Comparison of ENCODE assay signal across 19 cellular contexts in the genomic region with DNA sequence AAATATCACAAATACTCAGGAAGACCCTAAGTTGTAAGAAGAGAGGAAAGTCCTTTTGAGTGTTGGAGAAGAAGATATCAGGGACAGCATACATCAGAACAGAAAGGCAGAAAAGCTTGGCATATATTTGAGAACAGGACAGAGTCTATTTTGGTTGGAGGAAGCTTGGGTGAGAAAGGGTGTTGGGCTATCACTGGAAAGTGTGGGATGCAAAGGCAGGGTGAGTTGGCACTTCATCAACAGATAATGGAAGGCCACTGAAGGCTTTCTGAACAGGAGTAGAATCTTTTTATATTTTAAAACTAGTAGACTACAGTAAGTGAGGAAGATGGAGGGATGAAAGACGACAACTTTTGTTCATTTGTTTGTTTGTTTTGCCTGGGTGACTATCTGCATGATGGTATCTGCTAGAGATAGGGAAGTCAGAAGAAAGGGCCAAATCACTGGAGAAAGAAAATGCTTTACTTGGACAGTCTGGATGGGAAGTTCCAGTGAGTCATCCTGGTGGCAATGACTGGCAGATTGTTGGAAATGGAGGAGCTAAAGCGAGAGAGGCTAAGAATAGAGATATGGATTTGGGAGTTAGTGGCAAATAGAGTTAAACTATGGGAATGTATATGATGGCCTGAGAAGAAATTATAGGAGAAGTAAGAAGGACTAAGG. TPM values are rescaled to one million over a fixed set of nuclear protein-coding genes. Genes with fewer than 3 reads are reported as not detected.
A peak's percentile ranks its signal among the peaks of the same experiment; 100 is the strongest.
DNase-seq lines count a peak whose midpoint lies in the region; TF ChIP-seq lines count a peak whose summit lies in the region.
"Had no signal": no experiment of that assay in that cellular context is flagged by ENCODE, and none has a peak within 500 bp of the region (broad histone marks: within the 10 kb centered on the region; RNA-seq: fewer than 3 reads in every experiment).

No MANE protein-coding gene starts in this region.

- no peak overlapping the region for H2BK12ac ChIP-seq in trophoblast cell (ENCODE audit: low read length)

- no peaks in the 10 kb centered on the region for H3K27me3 ChIP-seq in effector memory CD4-positive, alpha-beta T cell (replicated peaks; ENCODE audit: control insufficient read depth, insufficient read depth, low read length, poor library complexity, severe bottlenecking)
- no peaks in the 10 kb centered on the region for H3K27me3 ChIP-seq in trophoblast cell (ENCODE audit: insufficient read depth, low read length)
- no peaks in the 10 kb centered on the region for H3K27me3 ChIP-seq in vagina
- H3K27me3 ChIP-seq in tibial artery = no peaks in the 10 kb centered on the region
- H3K27me3 ChIP-seq: cardiac muscle cell had no signal

- H3K27ac ChIP-seq in effector memory CD4-positive, alpha-beta T cell (ENCODE audit: insufficient read depth, low read length, poor library complexity, severe bottlenecking) = peak overlapping the region; percentile 15
- no peak overlapping the region for H3K27ac ChIP-seq in trophoblast cell (ENCODE audit: low read depth, low read length)
- no peak overlapping the region for H3K27ac ChIP-seq in vagina
- no peak overlapping the region for H3K27ac ChIP-seq in tibial artery
- H3K27ac ChIP-seq: cardiac muscle cell had no signal

- no peak overlapping the region for H3K18ac ChIP-seq in trophoblast cell (ENCODE audit: low read length)

- no peaks in the 10 kb centered on the region for H3K27me3 Mint-ChIP-seq in activated CD4-positive, alpha-beta T cell treated with anti-CD3 and anti-CD28 coated beads, Interleukin-2, amount 10 ng/mL, durations not matched to agents 7 days and 5 days

- DNase-seq in activated CD4-positive, alpha-beta T cell treated with anti-CD3 and anti-CD28 coated beads, Interleukin-2, amount 10 ng/mL, durations not matched to agents 7 days and 5 days = no peak
- no peak for DNase-seq in activated CD4-positive, alpha-beta T cell treated with anti-CD3 and anti-CD28 coated beads, Interleukin-2, amount 50 U/mL, for 4 hours
- DNase-seq in M059J (ENCODE audit: low read depth) (peak; percentile 70), trophoblast cell (peak; percentile 48 to 86), RPMI8226 (no peak), vagina (ENCODE audit: extremely low spot score in 2 of 2) (no peak), tibial artery (no peak)
- DNase-seq in effector memory CD4-positive, alpha-beta T cell = no peak
- DNase-seq: activated effector memory CD4-positive, alpha-beta T cell treated with anti-CD3 and anti-CD28 coated beads, Interleukin-2, amount 50 U/mL, for 16 hours; DND-41; erythroblast; NCI-H187 treated with DMSO at 0.1 percent for 48 hours; NCI-H82; nucleus accumbens had no signal

- H3K23ac ChIP-seq in trophoblast cell (ENCODE audit: low read length) = no peak overlapping the region

- no peak overlapping the region for H4K12ac ChIP-seq in trophoblast cell (ENCODE audit: low read depth, low read length)

- no peaks in the 10 kb centered on the region for H3K79me1 ChIP-seq in trophoblast cell (ENCODE audit: low read length)

- WGBS in trophoblast cell (ENCODE audit: extremely low coverage, insufficient coverage, insufficient read length) = no CpG with 5 or more reads among the region's 2 CpGs

- TF ChIP-seq CTCF in vagina (IDR thresholded peaks at IDR 0.05) = no peak
- TF ChIP-seq CTCF in tibial artery (IDR thresholded peaks at IDR 0.05) = no peak

- no peaks in the 10 kb centered on the region for H3K9me3 ChIP-seq in effector memory CD4-positive, alpha-beta T cell (ENCODE audit: control insufficient read depth, low read length)
- H3K9me3 ChIP-seq in trophoblast cell (ENCODE audit: insufficient read depth, low read depth, low read length) = no peaks in the 10 kb centered on the region
- no peaks in the 10 kb centered on the region for H3K9me3 ChIP-seq in vagina
- H3K9me3 ChIP-seq in tibial artery = no peaks in the 10 kb centered on the region

- no peaks in the 10 kb centered on the region for H3K79me2 ChIP-seq in trophoblast cell (ENCODE audit: control insufficient read depth, insufficient read depth, low read length, poor library complexity)

- no peak overlapping the region for H2BK120ac ChIP-seq in trophoblast cell (ENCODE audit: insufficient read depth, low read length, poor library complexity)

- intact Hi-C loops in vagina (cut with DNase I) (no loop called here), tibial artery (cut with DNase I; ENCODE audit: low total_unique reads) (no loop called here)

- H4K8ac ChIP-seq in trophoblast cell (ENCODE audit: low read depth, low read length) = no peak overlapping the region

- H2AK5ac ChIP-seq in trophoblast cell (ENCODE audit: low read length) = no peak overlapping the region

- no peak overlapping the region for H3K4me3 ChIP-seq in effector memory CD4-positive, alpha-beta T cell (ENCODE audit: insufficient read depth, low read depth, low read length, poor library complexity, severe bottlenecking)
- H3K4me3 ChIP-seq in trophoblast cell (ENCODE audit: low read depth, low read length) (no peak overlapping the region), vagina (no peak overlapping the region), tibial artery (no peak overlapping the region)
- H3K4me3 ChIP-seq: cardiac muscle cell, GM12878 had no signal

- no peak overlapping the region for H3K4me3 Mint-ChIP-seq in activated CD4-positive, alpha-beta T cell treated with anti-CD3 and anti-CD28 coated beads, Interleukin-2, amount 10 ng/mL, durations not matched to agents 7 days and 5 days
- H3K4me3 Mint-ChIP-seq: type B pancreatic cell had no signal

- POLR2A ChIA-PET in activated CD4-positive, alpha-beta T cell treated with anti-CD3 and anti-CD28 coated beads, Interleukin-2, amount 10 ng/mL, durations not matched to agents 7 days and 5 days (lab: Charles Lee) = no interaction called here

- no peak overlapping the region for H2BK5ac ChIP-seq in trophoblast cell (ENCODE audit: low read depth, low read length, poor library complexity)

- peaks cover 70% of the 10 kb centered on the region for H3K4me1 Mint-ChIP-seq in activated CD4-positive, alpha-beta T cell treated with anti-CD3 and anti-CD28 coated beads, Interleukin-2, amount 10 ng/mL, durations not matched to agents 7 days and 5 days

- no peak overlapping the region for H4K91ac ChIP-seq in trophoblast cell (ENCODE audit: low read depth, low read length)

- TF ChIP-seq POLR2A in vagina (IDR thresholded peaks at IDR 0.05) = no peak

- peaks cover 23% of the 10 kb centered on the region for H3K9me3 Mint-ChIP-seq in activated CD4-positive, alpha-beta T cell treated with anti-CD3 and anti-CD28 coated beads, Interleukin-2, amount 10 ng/mL, durations not matched to agents 7 days and 5 days
- H3K9me3 Mint-ChIP-seq: type B pancreatic cell had no signal

- H3K36me3 Mint-ChIP-seq in activated CD4-positive, alpha-beta T cell treated with anti-CD3 and anti-CD28 coated beads, Interleukin-2, amount 10 ng/mL, durations not matched to agents 7 days and 5 days (ENCODE audit: low read depth) = peaks cover 32% of the 10 kb centered on the region
- H3K36me3 Mint-ChIP-seq: type B pancreatic cell had no signal

- no peak overlapping the region for H3K4me2 ChIP-seq in trophoblast cell (ENCODE audit: low read length)

- no peak overlapping the region for H3K9ac ChIP-seq in trophoblast cell (ENCODE audit: low read length)

- peak overlapping the region; percentile 42 for H3K27ac Mint-ChIP-seq in activated CD4-positive, alpha-beta T cell treated with anti-CD3 and anti-CD28 coated beads, Interleukin-2, amount 10 ng/mL, durations not matched to agents 7 days and 5 days
- H3K27ac Mint-ChIP-seq: type B pancreatic cell had no signal

- H3K4me1 ChIP-seq in effector memory CD4-positive, alpha-beta T cell (ENCODE audit: control insufficient read depth, insufficient read depth, low read length, poor library complexity, severe bottlenecking) = peaks cover 68% of the 10 kb centered on the region
- H3K4me1 ChIP-seq in trophoblast cell (ENCODE audit: control insufficient read depth in 1 of 2, insufficient read depth in 2 of 2, low read length in 2 of 2) (no peaks in the 10 kb centered on the region), vagina (peaks cover 11% of the 10 kb centered on the region), tibial artery (peaks cover 0 to 8% (median 4%) of the 10 kb centered on the region in 4 donors)

- no peak overlapping the region for H2AFZ ChIP-seq in trophoblast cell (ENCODE audit: insufficient read depth, low read length, poor library complexity)

- no peak overlapping the region for H3K4ac ChIP-seq in trophoblast cell (ENCODE audit: low read depth, low read length)

- H3K14ac ChIP-seq in trophoblast cell (ENCODE audit: low read length) = no peak overlapping the region

- CTCF ChIA-PET in activated CD4-positive, alpha-beta T cell treated with anti-CD3 and anti-CD28 coated beads, Interleukin-2, amount 10 ng/mL, durations not matched to agents 7 days and 5 days (lab: Charles Lee) = interaction anchor here (1.1 to 11.9 kb wide), 4 partner anchors 5 to 25 kb away, joined by 3 to 141 read pairs (median 74); no protein-coding TSS in a partner anchor

- no peaks in the 10 kb centered on the region for H3K36me3 ChIP-seq in effector memory CD4-positive, alpha-beta T cell (ENCODE audit: control insufficient read depth, insufficient read depth, low read length)
- H3K36me3 ChIP-seq in trophoblast cell (ENCODE audit: control insufficient read depth in 1 of 2, insufficient read depth in 2 of 2, low read length in 2 of 2) (no peaks in the 10 kb centered on the region), vagina (no peaks in the 10 kb centered on the region), tibial artery (no peaks in the 10 kb centered on the region)
- H3K36me3 ChIP-seq: cardiac muscle cell had no signal

RNA-seq across cellular contexts. Expression of gene KCNA2, which starts 33.7 kb away (rescaled TPM):
- total RNA-seq in activated CD4-positive, alpha-beta T cell treated with anti-CD3 and anti-CD28 coated beads, Interleukin-2, amount 10 ng/mL, durations not matched to agents 7 days and 5 days = 1 to 10 TPM; 3.5 to 3.9 TPM
- not detected in 2 replicates for total RNA-seq in M059J (2014; rRNA removed; shearing (Covaris generic))
- not detected in 2 replicates for polyA plus RNA-seq in trophoblast cell (2013)
- 0.74 TPM for total RNA-seq in vagina
- polyA plus RNA-seq: AG04450 had no signal

RNA-seq across cellular contexts. Expression of gene KCNA3, which starts 34.9 kb away (rescaled TPM):
- 10 to 100 TPM; 67.0 to 73.3 TPM for total RNA-seq in activated CD4-positive, alpha-beta T cell treated with anti-CD3 and anti-CD28 coated beads, Interleukin-2, amount 10 ng/mL, durations not matched to agents 7 days and 5 days
- total RNA-seq in M059J (2014; rRNA removed; shearing (Covaris generic)) = not detected in 2 replicates
- polyA plus RNA-seq in trophoblast cell (2013) = 0.04 TPM in 1 of 2 replicates, not detected in the other
- total RNA-seq in vagina = 8.1 TPM
- total RNA-seq: SK-MEL-5 had no signal
- polyA plus RNA-seq: cardiac muscle cell had no signal

Comparison
In these comparisons a context has a peak if more than half of its experiments do, and no peak if none do; other contexts are left out.
1. DNase-seq: peak in M059J (single experiment) and trophoblast cell (2 of 2); none in activated CD4-positive, alpha-beta T cell treated with anti-CD3 and anti-CD28 coated beads, Interleukin-2, amount 10 ng/mL, durations not matched to agents 7 days and 5 days (single experiment), activated CD4-positive, alpha-beta T cell treated with anti-CD3 and anti-CD28 coated beads, Interleukin-2, amount 50 U/mL, for 4 hours (0 of 2), effector memory CD4-positive, alpha-beta T cell (0 of 3), RPMI8226 (single experiment), vagina (0 of 2) and tibial artery (0 of 2).